In genomic region chr4:128347930-128348660, GRCh38 we compare ENCODE assay signal across 21 cellular contexts.
DNase-seq lines count a peak whose midpoint lies in the region; ATAC-seq, FAIRE-seq and TF ChIP-seq lines count a peak whose summit lies in the region.
"Had no signal": no experiment of that assay in that cellular context is flagged by ENCODE, and none has a peak within 500 bp of the region (broad histone marks: within the 10 kb centered on the region; RNA-seq: fewer than 3 reads in every experiment).

No MANE protein-coding gene starts in this region.

- intact Hi-C loops in Right ventricle myocardium superior (cut with DNase I) = no loop called here
- intact Hi-C loops in left ventricle myocardium inferior (cut with micrococcal nuclease) = no loop called here
- intact Hi-C loops in K562 (cut with micrococcal nuclease) = no loop called here
- intact Hi-C loops in uterus (cut with DNase I; ENCODE audit: low total_unique reads) = no loop called here
- intact Hi-C loops in left colon (cut with DNase I, micrococcal nuclease) = no loop called here

- H3K27ac ChIP-seq in left ventricle myocardium inferior (replicated peaks) = no peak overlapping the region
- peak overlapping the region; percentile 12 for H3K27ac ChIP-seq in K562 (ENCODE audit: extremely low read depth, low read depth, low read length)
- no peak overlapping the region for H3K27ac ChIP-seq in keratinocyte (ENCODE audit: control insufficient read depth, insufficient read depth, low read length)
- peak overlapping the region; percentile 32 to 43 for H3K27ac ChIP-seq in uterus
- H3K27ac ChIP-seq: parathyroid adenoma, SJCRH30, upper lobe of right lung had no signal

- H3K9me3 ChIP-seq in left ventricle myocardium inferior (replicated peaks) = no peaks in the 10 kb centered on the region
- H3K9me3 ChIP-seq in K562 (replicated peaks; ENCODE audit: control insufficient read depth, insufficient read depth, low read depth, low read length) = no peaks in the 10 kb centered on the region
- no peaks in the 10 kb centered on the region for H3K9me3 ChIP-seq in keratinocyte (ENCODE audit: control insufficient read depth, low read depth, low read length)
- H3K9me3 ChIP-seq in uterus = no peaks in the 10 kb centered on the region
- H3K9me3 ChIP-seq: SJCRH30, upper lobe of right lung had no signal

- TF ChIP-seq RAD21 in K562 (CRISPR knock-in tag; conservative IDR thresholded peaks at IDR 0.05 in 1 of 2, IDR thresholded peaks at IDR 0.05 in 1 of 2) = no peak

- dilution Hi-C loops in keratinocyte (cut with MboI; ENCODE audit: extremely low pct_ligation_motif_present, low sequenced_read_pairs) = no loop called here

- H4K20me1 ChIP-seq in K562 (replicated peaks; ENCODE audit: control insufficient read depth, insufficient read depth, low read length) (no peaks in the 10 kb centered on the region), keratinocyte (ENCODE audit: control insufficient read depth, extremely low read depth, insufficient read depth, low read length) (no peaks in the 10 kb centered on the region)

- H3K4me1 ChIP-seq in left ventricle myocardium inferior (peaks cover 16% of the 10 kb centered on the region), K562 (replicated peaks in 1 of 2; ENCODE audit: control insufficient read depth in 2 of 2, insufficient read depth in 2 of 2, low read length in 2 of 2) (peaks cover 12 to 35% of the 10 kb centered on the region in 2 experiments; a peak in 4 of 5 replicates), keratinocyte (ENCODE audit: control insufficient read depth, extremely low read depth, insufficient read depth, low read length) (peaks cover 11% of the 10 kb centered on the region), uterus (no peaks in the 10 kb centered on the region)
- H3K4me1 ChIP-seq: parathyroid adenoma, SJCRH30, upper lobe of right lung had no signal

- peak overlapping the region; percentile 17; the same call in 1 of the 2 replicates for H3K4me2 ChIP-seq in K562 (ENCODE audit: insufficient read depth, low read length)
- H3K4me2 ChIP-seq in keratinocyte (ENCODE audit: control insufficient read depth, extremely low read depth, insufficient read depth, low read depth, low read length) = peak overlapping the region; percentile 51

- CTCF ChIA-PET in K562 (lab: Yijun Ruan, JAX; ENCODE audit: low intra/inter-chr PET ratio) = no interaction called here

- DNase-seq in Right ventricle myocardium superior (no peak), left ventricle myocardium inferior (no peak), K562 (ENCODE audit: extremely low read depth in 1 of 4, low spot score in 3 of 4) (peak in 1 of 4 experiments; percentile 38), keratinocyte (ENCODE audit: low read depth, low spot score) (no peak), uterus (no peak), left colon (no peak), HTR-8/SVneo (ENCODE audit: insufficient read length, low spot score) (no peak)
- DNase-seq: activated effector memory CD4-positive, alpha-beta T cell treated with Interleukin-2 at 50 U/mL for 16 hours; amygdala; CD8-positive, alpha-beta memory T cell; dermis blood vessel endothelial cell; Kasumi-1; left cardiac atrium; NCI-H146; NCI-H446 treated with DMSO at 0.1 percent for 48 hours; SJCRH30; stimulated activated CD4-positive, alpha-beta T cell treated with anti-CD3 and anti-CD28 coated beads, Interleukin-12 subunit alpha, Interleukin-12 subunit beta, amount 100 ng/mL, for 4 hours; stimulated activated naive B cell treated with anti-CD40 and anti-IgM and Interleukin-4, amounts not matched to agents 10 μg/mL and 1 μg/mL and 100 μg/mL, for 72 hours; upper lobe of right lung had no signal

- ATAC-seq in Right ventricle myocardium superior (ENCODE audit: poor library complexity) = peak; percentile 72
- peak; percentile 57 for ATAC-seq in K562
- no peak for ATAC-seq in HG03378 (IDR thresholded peaks at IDR 0.05; ENCODE audit: unreplicated experiment)
- no peak for ATAC-seq in left colon
- ATAC-seq: stimulated activated naive B cell treated with anti-CD40 and anti-IgM and Interleukin-4, amounts not matched to agents 10 μg/mL and 1 μg/mL and 100 μg/mL, for 72 hours; upper lobe of right lung had no signal

- TF ChIP-seq EP300 in K562 (IDR thresholded peaks at IDR 0.05; ENCODE audit: low read length) = no peak

- H3K4me3 ChIP-seq in left ventricle myocardium inferior = no peak overlapping the region
- H3K4me3 ChIP-seq in K562 = no peak overlapping the region
- no peak overlapping the region for H3K4me3 ChIP-seq in keratinocyte (ENCODE audit: control insufficient read depth in 2 of 3, extremely low read depth in 1 of 3, insufficient read depth in 2 of 3, low read depth in 1 of 3, low read length in 3 of 3)
- H3K4me3 ChIP-seq in uterus = no peak overlapping the region
- H3K4me3 ChIP-seq: SJCRH30, upper lobe of right lung had no signal

- FAIRE-seq in K562 (lab: Jason Lieb, UNC) (peak; percentile 6), keratinocyte (lab: Jason Lieb, UNC) (peak; percentile 44), HTR-8/SVneo (lab: Jason Lieb, UNC) (no peak)

- H3K36me3 ChIP-seq in left ventricle myocardium inferior (no peaks in the 10 kb centered on the region), K562 (ENCODE audit: control insufficient read depth, insufficient read depth, low read length) (no peaks in the 10 kb centered on the region), keratinocyte (ENCODE audit: control insufficient read depth in 2 of 2, extremely low read depth in 1 of 2, insufficient read depth in 2 of 2, low read length in 2 of 2) (no peaks in the 10 kb centered on the region), uterus (no peaks in the 10 kb centered on the region)
- H3K36me3 ChIP-seq: SJCRH30, upper lobe of right lung had no signal

- TF ChIP-seq CTCF in left ventricle myocardium inferior (IDR thresholded peaks at IDR 0.05; ENCODE audit: borderline replicate concordance) (no peak), K562 (IDR thresholded peaks at IDR 0.05 in 2 of 3, conservative IDR thresholded peaks at IDR 0.05 in 1 of 3; ENCODE audit: insufficient read depth in 2 of 3, low read depth in 1 of 3, low read length in 3 of 3) (no peak), keratinocyte (optimal IDR thresholded peaks at IDR 0.05 in 1 of 3, IDR thresholded peaks at IDR 0.05 in 1 of 3, conservative IDR thresholded peaks at IDR 0.05 in 1 of 3; ENCODE audit: extremely low read depth in 1 of 3, insufficient read depth in 2 of 3, low read length in 3 of 3) (no peak), uterus (IDR thresholded peaks at IDR 0.05) (no peak)

- H3K27me3 ChIP-seq in left ventricle myocardium inferior (ENCODE audit: low read depth) (no peaks in the 10 kb centered on the region), K562 (ENCODE audit: control insufficient read depth in 2 of 2, insufficient read depth in 2 of 2, low read length in 2 of 2) (no peaks in the 10 kb centered on the region), keratinocyte (ENCODE audit: control insufficient read depth, extremely low read depth, insufficient read depth, low read length) (no peaks in the 10 kb centered on the region), uterus (no peaks in the 10 kb centered on the region)
- H3K27me3 ChIP-seq: SJCRH30, upper lobe of right lung had no signal

- H3K79me2 ChIP-seq in K562 (ENCODE audit: control insufficient read depth, insufficient read depth, low read length) (no peaks in the 10 kb centered on the region), keratinocyte (ENCODE audit: control insufficient read depth, insufficient read depth, low read length) (no peaks in the 10 kb centered on the region)
- H3K79me2 ChIP-seq: parathyroid adenoma had no signal

- POLR2A ChIA-PET in K562 (lab: Yijun Ruan, JAX) = no interaction called here

- H2AFZ ChIP-seq in K562 (ENCODE audit: low read depth, low read length) = peak overlapping the region; percentile 50
- peak overlapping the region; percentile 67 for H2AFZ ChIP-seq in keratinocyte (ENCODE audit: control insufficient read depth, low read length)
- H2AFZ ChIP-seq: parathyroid adenoma had no signal

- peak overlapping the region in 1 of 2 experiments; percentile 27; a peak in 2 of 4 replicates for H3K9ac ChIP-seq in K562 (ENCODE audit: insufficient read depth in 1 of 2, low read depth in 2 of 2, low read length in 2 of 2)
- no peak overlapping the region for H3K9ac ChIP-seq in keratinocyte (ENCODE audit: control insufficient read depth, extremely low read depth, insufficient read depth, low read length)
- H3K9ac ChIP-seq: parathyroid adenoma had no signal

- BruUV-seq in K562 (replicated peaks; lab: Mats Ljungman, UMichigan) = no TSS peak

- WGBS in K562 (ENCODE audit: insufficient coverage, low coverage, missing lambda C conversion rate) = 2% methylated on average over 4 of the region's 4 CpGs

- TF ChIP-seq POLR2A in K562 (conservative IDR thresholded peaks at IDR 0.05) (no peak), uterus (IDR thresholded peaks at IDR 0.05) (no peak)

- no peaks in the 10 kb centered on the region for H3K9me1 ChIP-seq in K562 (ENCODE audit: control insufficient read depth, insufficient read depth, low read length)
- H3K9me1 ChIP-seq in keratinocyte (ENCODE audit: control insufficient read depth, extremely low read depth, insufficient read depth, low read length) = no peaks in the 10 kb centered on the region

- in situ Hi-C loops in K562 (cut with MboI) = no loop called here

TF ChIP-seq in K562, 482 proteins besides CTCF, POLR2A, EP300 and RAD21 (continues in another document):
- TF ChIP-seq NFE2 (IDR thresholded peaks at IDR 0.05; ENCODE audit: low read depth) = peak; percentile 93
- no peak for TF ChIP-seq ZNF589 (CRISPR knock-in tag; IDR thresholded peaks at IDR 0.05; ENCODE audit: low read depth)
- 0 out of 2 replicates have a peak, but pooled peaks have one; percentile 3 for TF ChIP-seq FOSL1 (tag; conservative IDR thresholded peaks at IDR 0.05)
- peak; percentile 98 for TF ChIP-seq MAFG (tag; conservative IDR thresholded peaks at IDR 0.05)
- no peak for TF ChIP-seq IRF9 (tag; IDR thresholded peaks at IDR 0.05)
- no peak for TF ChIP-seq ELK1 (CRISPR knock-in tag; IDR thresholded peaks at IDR 0.05)

Comparison
In these comparisons a context has a peak if more than half of its experiments do, and no peak if none do; other contexts are left out.
1. ATAC-seq: peak in Right ventricle myocardium superior (single experiment) and K562 (single experiment); none in HG03378 (single experiment) and left colon (single experiment).
2. H3K27ac ChIP-seq: peak in K562 (single experiment) and uterus (2 of 2); none in left ventricle myocardium inferior (single experiment) and keratinocyte (single experiment).